Comparison of ENCODE assay signal across 8 cellular contexts in the genomic region with DNA sequence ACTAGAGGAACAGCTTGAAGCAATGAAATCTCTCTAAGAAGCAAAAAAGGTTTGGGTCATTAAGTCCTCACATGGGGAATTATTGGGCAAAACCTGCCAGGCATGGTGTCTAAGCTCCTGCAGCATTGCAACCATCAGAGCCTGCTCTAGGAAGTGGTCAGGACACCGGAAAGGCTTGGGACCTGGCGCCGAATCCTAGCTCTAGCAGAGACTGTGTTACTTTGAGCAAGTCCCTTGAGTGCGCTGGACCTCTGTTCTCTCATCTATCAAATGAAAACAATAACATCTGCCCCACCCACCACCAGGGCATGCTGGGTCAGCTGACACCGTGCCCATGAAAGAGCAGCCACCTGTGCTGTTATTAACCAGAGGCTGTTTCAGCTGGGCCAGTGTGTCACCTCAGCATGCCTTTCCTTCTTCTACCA. TPM values are rescaled to one million over a fixed set of nuclear protein-coding genes. Genes with fewer than 3 reads are reported as not detected.
A peak's percentile ranks its signal among the peaks of the same experiment; 100 is the strongest.
DNase-seq lines count a peak whose midpoint lies in the region; ATAC-seq, FAIRE-seq and TF ChIP-seq lines count a peak whose summit lies in the region.

No MANE protein-coding gene starts in this region.

- peak overlapping the region; percentile 98 for H3K4me2 ChIP-seq in HepG2 (ENCODE audit: low read depth, low read length)

- CTCF ChIA-PET in activated B cell treated with CpG ODN at 0.5 μM for 24 hours (lab: Charles Lee) (interaction anchor here (1.0 to 4.2 kb wide), 8 partner anchors 13 to 121 kb away, joined by 3 to 22 read pairs (median 4); a partner anchor contains a TSS), HepG2 (lab: Yijun Ruan, JAX; ENCODE audit: low intra/inter-chr PET ratio, low total read pairs) (interaction anchor here (1.0 kb wide), 1 partner anchor 51 kb away, joined by 3 read pairs; a partner anchor contains a TSS)

- TF ChIP-seq EP300 in HepG2 (IDR thresholded peaks at IDR 0.05; ENCODE audit: low read depth in 2 of 2, low read length in 2 of 2) (no peak), HepG2 (CRISPR knock-in tag; IDR thresholded peaks at IDR 0.05; ENCODE audit: borderline replicate concordance) (no peak)

- H3K27me3 ChIP-seq in HepG2 (ENCODE audit: control insufficient read depth in 1 of 2, insufficient read depth in 2 of 2, low read length in 2 of 2) (no peaks in the 10 kb centered on the region), subcutaneous abdominal adipose tissue (ENCODE audit: control insufficient read depth in 5 of 5, insufficient read depth in 4 of 5, low read length in 5 of 5) (no peaks in the 10 kb centered on the region)

- H3K36me3 ChIP-seq in HepG2 (replicated peaks in 1 of 2; ENCODE audit: control insufficient read depth in 1 of 2, insufficient read depth in 2 of 2, low read length in 2 of 2): peaks cover 18 to 42% of the 10 kb centered on the region in 2 experiments
- peaks cover 3 to 38% (median 20%) of the 10 kb centered on the region in 5 donors for H3K36me3 ChIP-seq in subcutaneous abdominal adipose tissue (ENCODE audit: control insufficient read depth in 5 of 5, insufficient read depth in 5 of 5, low read length in 5 of 5)

- TF ChIP-seq RAD21 in HepG2 (CRISPR knock-in tag; IDR thresholded peaks at IDR 0.05): no peak

- H3K4me3 ChIP-seq in HepG2 (replicated peaks in 1 of 3; ENCODE audit: insufficient read depth in 1 of 3, low read depth in 2 of 3, low read length in 3 of 3) (peak overlapping the region in 2 of 3 experiments; percentile 12 to 68; a peak in 3 of 6 replicates), subcutaneous abdominal adipose tissue (ENCODE audit: low read depth in 1 of 5, low read length in 5 of 5) (peak overlapping the region in 2 of 5 donors; percentile 4 to 18)

- peaks cover 68% of the 10 kb centered on the region for H3K36me3 Mint-ChIP-seq in activated B cell treated with CpG ODN at 0.5 μM for 24 hours (ENCODE audit: low read depth)
- H3K36me3 Mint-ChIP-seq in activated T-helper 1 cell treated with anti-CD3 and anti-CD28 coated beads, Interleukin-12 subunit alpha, Interleukin-12 subunit beta, Interleukin-2, Interleukin-4 antibody, amounts not matched to agents 30 ng/mL and 10 ng/mL and 1 ng/mL, durations not matched to agents 14 hours and 24 hours and 36 hours (ENCODE audit: low read depth): peaks cover 21% of the 10 kb centered on the region

- ATAC-seq in activated B cell treated with CpG ODN at 0.5 μM for 24 hours (ENCODE audit: low read depth) (no peak), HepG2 (peak; percentile 0; the same call in 1 of the 3 replicates), HG02642 (IDR thresholded peaks at IDR 0.05; ENCODE audit: poor library complexity, unreplicated experiment) (no peak), GM19452 (IDR thresholded peaks at IDR 0.05; ENCODE audit: unreplicated experiment) (no peak)

- H3K79me2 ChIP-seq in HepG2 (ENCODE audit: insufficient read depth, low read length): peaks cover 56% of the 10 kb centered on the region

- H3K27me3 Mint-ChIP-seq in activated B cell treated with CpG ODN at 0.5 μM for 24 hours: no peaks in the 10 kb centered on the region
- H3K27me3 Mint-ChIP-seq in activated T-helper 1 cell treated with anti-CD3 and anti-CD28 coated beads, Interleukin-12 subunit alpha, Interleukin-12 subunit beta, Interleukin-2, Interleukin-4 antibody, amounts not matched to agents 30 ng/mL and 10 ng/mL and 1 ng/mL, durations not matched to agents 14 hours and 24 hours and 36 hours (ENCODE audit: insufficient read depth): no peaks in the 10 kb centered on the region

- no peak for TF ChIP-seq CTCF in activated B cell treated with CpG ODN at 0.5 μM for 24 hours (IDR thresholded peaks at IDR 0.05)
- TF ChIP-seq CTCF in HepG2 (CRISPR knock-in tag; IDR thresholded peaks at IDR 0.05): no peak

- intact Hi-C loops in activated B cell treated with CpG ODN at 0.5 μM for 24 hours (cut with micrococcal nuclease) (no loop called here), HepG2 (cut with micrococcal nuclease; ENCODE audit: unreplicated experiment) (no loop called here)
- intact Hi-C loops in activated T-helper 1 cell treated with anti-CD3 and anti-CD28 coated beads, Interleukin-12 subunit alpha, Interleukin-12 subunit beta, Interleukin-2, Interleukin-4 antibody, amounts not matched to agents 30 ng/mL and 10 ng/mL and 1 ng/mL, durations not matched to agents 14 hours and 24 hours and 36 hours (cut with micrococcal nuclease): no loop called here

- no peak overlapping the region for H2AFZ ChIP-seq in HepG2 (ENCODE audit: low read length)

- peak overlapping the region; percentile 80 for H3K27ac Mint-ChIP-seq in activated B cell treated with CpG ODN at 0.5 μM for 24 hours
- H3K27ac Mint-ChIP-seq in activated T-helper 1 cell treated with anti-CD3 and anti-CD28 coated beads, Interleukin-12 subunit alpha, Interleukin-12 subunit beta, Interleukin-2, Interleukin-4 antibody, amounts not matched to agents 30 ng/mL and 10 ng/mL and 1 ng/mL, durations not matched to agents 14 hours and 24 hours and 36 hours: no peak overlapping the region

- H3K9me3 Mint-ChIP-seq in activated B cell treated with CpG ODN at 0.5 μM for 24 hours: no peaks in the 10 kb centered on the region
- H3K9me3 Mint-ChIP-seq in activated T-helper 1 cell treated with anti-CD3 and anti-CD28 coated beads, Interleukin-12 subunit alpha, Interleukin-12 subunit beta, Interleukin-2, Interleukin-4 antibody, amounts not matched to agents 30 ng/mL and 10 ng/mL and 1 ng/mL, durations not matched to agents 14 hours and 24 hours and 36 hours: no peaks in the 10 kb centered on the region

- BruUV-seq in HepG2 (replicated peaks; lab: Mats Ljungman, UMichigan): no TSS peak

- H4K20me1 ChIP-seq in HepG2 (ENCODE audit: insufficient read depth, low read length): no peaks in the 10 kb centered on the region

- H3K4me1 ChIP-seq in HepG2 (ENCODE audit: insufficient read depth, low read length): peaks cover 71% of the 10 kb centered on the region
- peaks cover 33 to 83% (median 69%) of the 10 kb centered on the region in 5 donors for H3K4me1 ChIP-seq in subcutaneous abdominal adipose tissue (ENCODE audit: control insufficient read depth in 5 of 5, insufficient read depth in 5 of 5, low read length in 5 of 5)

- H3K9ac ChIP-seq in HepG2 (ENCODE audit: insufficient read depth, low read depth, low read length) (peak overlapping the region; percentile 66), subcutaneous abdominal adipose tissue (ENCODE audit: low read length in 5 of 5) (peak overlapping the region in 4 of 5 donors; percentile 47 to 73 (median 60))

- DNase-seq in DMS153 (lab: John Stamatoyannopoulos, UW) (peak; percentile 41), DMS153 treated with DMSO at 0.1 percent for 48 hours (lab: John Stamatoyannopoulos, UW; ENCODE audit: unreplicated experiment) (no peak), activated B cell treated with CpG ODN at 0.5 μM for 24 hours (no peak), HepG2 (ENCODE audit: low spot score) (peak; percentile 21)
- no peak for DNase-seq in activated T-helper 1 cell treated with anti-CD3 and anti-CD28 coated beads, Interleukin-12 subunit alpha, Interleukin-12 subunit beta, Interleukin-2, Interleukin-4 antibody, amounts not matched to agents 30 ng/mL and 10 ng/mL and 1 ng/mL, durations not matched to agents 14 hours and 24 hours and 36 hours (ENCODE audit: low spot score)

- 81% methylated on average over 5 of the region's 5 CpGs for WGBS in HepG2 (ENCODE audit: low lambda C conversion rate)

- peak overlapping the region; percentile 48 for H3K4me3 Mint-ChIP-seq in activated B cell treated with CpG ODN at 0.5 μM for 24 hours
- H3K4me3 Mint-ChIP-seq in activated T-helper 1 cell treated with anti-CD3 and anti-CD28 coated beads, Interleukin-12 subunit alpha, Interleukin-12 subunit beta, Interleukin-2, Interleukin-4 antibody, amounts not matched to agents 30 ng/mL and 10 ng/mL and 1 ng/mL, durations not matched to agents 14 hours and 24 hours and 36 hours: no peak overlapping the region

- peak overlapping the region; percentile 92 for H3K27ac ChIP-seq in HepG2 (ENCODE audit: extremely low read length, insufficient read depth, low read length)
- H3K27ac ChIP-seq in subcutaneous abdominal adipose tissue (ENCODE audit: low read depth, low read length): peak overlapping the region; percentile 94

- FAIRE-seq in HepG2 (lab: Jason Lieb, UNC): no peak

- no peak for TF ChIP-seq POLR2A in HepG2 (IDR thresholded peaks at IDR 0.05; ENCODE audit: insufficient read depth in 1 of 2, low read depth in 2 of 2, low read length in 2 of 2)

- in situ Hi-C loops in HepG2 (cut with HindIII; ENCODE audit: extremely low pct_ligation_motif_present, low pct_unique_long_range_greater_than_20kb): no loop called here

- POLR2A ChIA-PET in activated B cell treated with CpG ODN at 0.5 μM for 24 hours (lab: Charles Lee): interaction anchor here (1.1 to 4.7 kb wide), 4 partner anchors 11 to 54 kb away, joined by 3 to 40 read pairs (median 6); a partner anchor contains a TSS
- POLR2A ChIA-PET in HepG2 (lab: Yijun Ruan, JAX): interaction anchor here (0.6 to 4.4 kb wide), 11 partner anchors 8 to 149 kb away, joined by 3 to 91 read pairs (median 9); a partner anchor contains a TSS

- H3K9me3 ChIP-seq in HepG2 (ENCODE audit: low read length): no peaks in the 10 kb centered on the region
- H3K9me3 ChIP-seq in subcutaneous abdominal adipose tissue (ENCODE audit: control insufficient read depth in 5 of 5, low read length in 5 of 5): no peaks in the 10 kb centered on the region

- H3K4me1 Mint-ChIP-seq in activated B cell treated with CpG ODN at 0.5 μM for 24 hours: peaks cover 94% of the 10 kb centered on the region
- peaks cover 45% of the 10 kb centered on the region for H3K4me1 Mint-ChIP-seq in activated T-helper 1 cell treated with anti-CD3 and anti-CD28 coated beads, Interleukin-12 subunit alpha, Interleukin-12 subunit beta, Interleukin-2, Interleukin-4 antibody, amounts not matched to agents 30 ng/mL and 10 ng/mL and 1 ng/mL, durations not matched to agents 14 hours and 24 hours and 36 hours (ENCODE audit: low read depth)

RNA-seq across cellular contexts. Expression of a gene that starts 6.3 kb away (rescaled TPM):
- 36.6 and 43.2 TPM in 2 replicates for total RNA-seq in activated B cell treated with CpG ODN at 0.5 μM for 24 hours
- 15.7 and 21.5 TPM in 2 replicates for total RNA-seq in HepG2 (2016; rRNA removed; fragmentation: Illumina TruSeq; extraction: Trizol)
- total RNA-seq in HepG2 (2016; cell fraction: cytosol; rRNA removed; fragmentation: Illumina TruSeq; extraction: Trizol; ENCODE audit: low read depth): 1.6 and 1.7 TPM in 2 replicates
- total RNA-seq in HepG2 (2016; cell fraction: insoluble cytoplasmic fraction; rRNA removed; fragmentation: Illumina TruSeq; extraction: Trizol): 13.2 and 21.0 TPM in 2 replicates
- total RNA-seq in HepG2 (2016; cell fraction: membrane; rRNA removed; fragmentation: Illumina TruSeq; extraction: Trizol): 7.2 and 9.0 TPM in 2 replicates
- 18.7 and 20.0 TPM in 2 replicates for total RNA-seq in HepG2 (2016; cell fraction: nucleus; rRNA removed; fragmentation: Illumina TruSeq; extraction: Trizol)
- polyA plus RNA-seq in HepG2 (2011; rRNA removed): 33.9 and 45.2 TPM in 2 replicates
- 24.6 and 25.3 TPM in 2 replicates for polyA plus RNA-seq in HepG2 (2011; cell fraction: cytosol; rRNA removed)
- 23.8 and 26.6 TPM in 2 replicates for polyA plus RNA-seq in HepG2 (2011; cell fraction: nucleus; rRNA removed)
- polyA plus RNA-seq in HepG2 (2012): 18.5 and 22.4 TPM in 2 replicates
- 1.5 and 1.9 TPM in 2 replicates for polyA plus RNA-seq in HepG2 (2016; cell fraction: cytosol; fragmentation: Illumina TruSeq; extraction: Trizol; ENCODE audit: low read depth)
- 13.9 and 16.7 TPM in 2 replicates for polyA plus RNA-seq in HepG2 (2016; cell fraction: insoluble cytoplasmic fraction; fragmentation: Illumina TruSeq; extraction: Trizol; ENCODE audit: low read depth)
- 5.0 and 5.8 TPM in 2 replicates for polyA plus RNA-seq in HepG2 (2016; cell fraction: membrane; fragmentation: Illumina TruSeq; extraction: Trizol; ENCODE audit: low read depth)
- 26.4 and 31.8 TPM in 2 replicates for polyA plus RNA-seq in HepG2 (2016; cell fraction: nucleus; fragmentation: Illumina TruSeq; extraction: Trizol; ENCODE audit: insufficient read depth, low read depth)
- 75.3 and 118 TPM in 2 replicates for polyA minus RNA-seq in HepG2 (2011; rRNA and poly(A)+ RNA removed; ENCODE audit: low replicate concordance)
- polyA minus RNA-seq in HepG2 (2011; cell fraction: cytosol; rRNA and poly(A)+ RNA removed): 16.4 and 21.8 TPM in 2 replicates
- polyA minus RNA-seq in HepG2 (2011; cell fraction: nucleus; rRNA and poly(A)+ RNA removed): 26.3 and 29.3 TPM in 2 replicates
- 29.7 and 30.1 TPM in 2 replicates for total RNA-seq in activated T-helper 1 cell treated with anti-CD3 and anti-CD28 coated beads, Interleukin-12 subunit alpha, Interleukin-12 subunit beta, Interleukin-2, Interleukin-4 antibody, amounts not matched to agents 30 ng/mL and 10 ng/mL and 1 ng/mL, durations not matched to agents 14 hours and 24 hours and 36 hours

RNA-seq across cellular contexts. Expression of a gene that starts 6.5 kb away (rescaled TPM):
- total RNA-seq in activated B cell treated with CpG ODN at 0.5 μM for 24 hours (65.6 and 71.6 TPM in 2 replicates), HepG2 (2016; rRNA removed; fragmentation: Illumina TruSeq; extraction: Trizol) (99.3 and 118 TPM in 2 replicates)
- 14.9 and 15.6 TPM in 2 replicates for total RNA-seq in HepG2 (2016; cell fraction: cytosol; rRNA removed; fragmentation: Illumina TruSeq; extraction: Trizol; ENCODE audit: low read depth)
- 102 and 121 TPM in 2 replicates for total RNA-seq in HepG2 (2016; cell fraction: insoluble cytoplasmic fraction; rRNA removed; fragmentation: Illumina TruSeq; extraction: Trizol)
- total RNA-seq in HepG2 (2016; cell fraction: membrane; rRNA removed; fragmentation: Illumina TruSeq; extraction: Trizol): 38.1 and 39.7 TPM in 2 replicates
- 61.9 and 65.1 TPM in 2 replicates for total RNA-seq in HepG2 (2016; cell fraction: nucleus; rRNA removed; fragmentation: Illumina TruSeq; extraction: Trizol)
- polyA plus RNA-seq in HepG2 (2011; rRNA removed): 109 and 120 TPM in 2 replicates
- polyA plus RNA-seq in HepG2 (2011; cell fraction: cytosol; rRNA removed): 120 and 159 TPM in 2 replicates
- 110 and 111 TPM in 2 replicates for polyA plus RNA-seq in HepG2 (2011; cell fraction: nucleus; rRNA removed)
- polyA plus RNA-seq in HepG2 (2012): 69.5 and 70.0 TPM in 2 replicates
- polyA plus RNA-seq in HepG2 (2016; cell fraction: cytosol; fragmentation: Illumina TruSeq; extraction: Trizol; ENCODE audit: low read depth): 16.2 and 16.4 TPM in 2 replicates
- 117 and 126 TPM in 2 replicates for polyA plus RNA-seq in HepG2 (2016; cell fraction: insoluble cytoplasmic fraction; fragmentation: Illumina TruSeq; extraction: Trizol; ENCODE audit: low read depth)
- polyA plus RNA-seq in HepG2 (2016; cell fraction: membrane; fragmentation: Illumina TruSeq; extraction: Trizol; ENCODE audit: low read depth): 29.3 and 29.6 TPM in 2 replicates
- 148 and 152 TPM in 2 replicates for polyA plus RNA-seq in HepG2 (2016; cell fraction: nucleus; fragmentation: Illumina TruSeq; extraction: Trizol; ENCODE audit: insufficient read depth, low read depth)
- polyA minus RNA-seq in HepG2 (2011; rRNA and poly(A)+ RNA removed; ENCODE audit: low replicate concordance): 225 and 243 TPM in 2 replicates
- 65.5 and 66.8 TPM in 2 replicates for polyA minus RNA-seq in HepG2 (2011; cell fraction: cytosol; rRNA and poly(A)+ RNA removed)
- 49.4 and 55.6 TPM in 2 replicates for polyA minus RNA-seq in HepG2 (2011; cell fraction: nucleus; rRNA and poly(A)+ RNA removed)
- total RNA-seq in activated T-helper 1 cell treated with anti-CD3 and anti-CD28 coated beads, Interleukin-12 subunit alpha, Interleukin-12 subunit beta, Interleukin-2, Interleukin-4 antibody, amounts not matched to agents 30 ng/mL and 10 ng/mL and 1 ng/mL, durations not matched to agents 14 hours and 24 hours and 36 hours: 111 and 115 TPM in 2 replicates

RNA-seq across cellular contexts. Expression of a gene that starts 45.8 kb away (rescaled TPM):
- total RNA-seq in activated B cell treated with CpG ODN at 0.5 μM for 24 hours (185 and 208 TPM in 2 replicates), HepG2 (2016; rRNA removed; fragmentation: Illumina TruSeq; extraction: Trizol) (99.0 and 163 TPM in 2 replicates)
- total RNA-seq in HepG2 (2016; cell fraction: cytosol; rRNA removed; fragmentation: Illumina TruSeq; extraction: Trizol; ENCODE audit: low read depth): 47.2 and 52.9 TPM in 2 replicates
- 96.1 and 157 TPM in 2 replicates for total RNA-seq in HepG2 (2016; cell fraction: insoluble cytoplasmic fraction; rRNA removed; fragmentation: Illumina TruSeq; extraction: Trizol)
- total RNA-seq in HepG2 (2016; cell fraction: membrane; rRNA removed; fragmentation: Illumina TruSeq; extraction: Trizol): 38.5 and 38.9 TPM in 2 replicates
- total RNA-seq in HepG2 (2016; cell fraction: nucleus; rRNA removed; fragmentation: Illumina TruSeq; extraction: Trizol): 100 and 111 TPM in 2 replicates
- 228 and 232 TPM in 2 replicates for polyA plus RNA-seq in HepG2 (2011; rRNA removed)
- polyA plus RNA-seq in HepG2 (2011; cell fraction: cytosol; rRNA removed): 208 and 241 TPM in 2 replicates
- polyA plus RNA-seq in HepG2 (2011; cell fraction: nucleus; rRNA removed): 356 and 374 TPM in 2 replicates
- 140 and 148 TPM in 2 replicates for polyA plus RNA-seq in HepG2 (2012)
- polyA plus RNA-seq in HepG2 (2016; cell fraction: cytosol; fragmentation: Illumina TruSeq; extraction: Trizol; ENCODE audit: low read depth): 7.3 and 8.8 TPM in 2 replicates
- 181 and 193 TPM in 2 replicates for polyA plus RNA-seq in HepG2 (2016; cell fraction: insoluble cytoplasmic fraction; fragmentation: Illumina TruSeq; extraction: Trizol; ENCODE audit: low read depth)
- 14.0 and 16.1 TPM in 2 replicates for polyA plus RNA-seq in HepG2 (2016; cell fraction: membrane; fragmentation: Illumina TruSeq; extraction: Trizol; ENCODE audit: low read depth)
- polyA plus RNA-seq in HepG2 (2016; cell fraction: nucleus; fragmentation: Illumina TruSeq; extraction: Trizol; ENCODE audit: insufficient read depth, low read depth): 219 and 234 TPM in 2 replicates
- 554 and 704 TPM in 2 replicates for polyA minus RNA-seq in HepG2 (2011; rRNA and poly(A)+ RNA removed; ENCODE audit: low replicate concordance)
- 179 and 186 TPM in 2 replicates for polyA minus RNA-seq in HepG2 (2011; cell fraction: cytosol; rRNA and poly(A)+ RNA removed)
- polyA minus RNA-seq in HepG2 (2011; cell fraction: nucleus; rRNA and poly(A)+ RNA removed): 151 and 182 TPM in 2 replicates
- 192 and 196 TPM in 2 replicates for total RNA-seq in activated T-helper 1 cell treated with anti-CD3 and anti-CD28 coated beads, Interleukin-12 subunit alpha, Interleukin-12 subunit beta, Interleukin-2, Interleukin-4 antibody, amounts not matched to agents 30 ng/mL and 10 ng/mL and 1 ng/mL, durations not matched to agents 14 hours and 24 hours and 36 hours

RNA-seq across cellular contexts. Expression of a gene that starts 50.9 kb away (rescaled TPM):
- 148 and 158 TPM in 2 replicates for total RNA-seq in activated B cell treated with CpG ODN at 0.5 μM for 24 hours
- total RNA-seq in HepG2 (2016; rRNA removed; fragmentation: Illumina TruSeq; extraction: Trizol): 300 and 332 TPM in 2 replicates
- 45.1 and 56.7 TPM in 2 replicates for total RNA-seq in HepG2 (2016; cell fraction: cytosol; rRNA removed; fragmentation: Illumina TruSeq; extraction: Trizol; ENCODE audit: low read depth)
- 302 and 329 TPM in 2 replicates for total RNA-seq in HepG2 (2016; cell fraction: insoluble cytoplasmic fraction; rRNA removed; fragmentation: Illumina TruSeq; extraction: Trizol)
- total RNA-seq in HepG2 (2016; cell fraction: membrane; rRNA removed; fragmentation: Illumina TruSeq; extraction: Trizol): 220 and 258 TPM in 2 replicates
- total RNA-seq in HepG2 (2016; cell fraction: nucleus; rRNA removed; fragmentation: Illumina TruSeq; extraction: Trizol): 168 and 191 TPM in 2 replicates
- polyA plus RNA-seq in HepG2 (2011; rRNA removed): 67.2 and 88.2 TPM in 2 replicates
- 44.2 and 66.6 TPM in 2 replicates for polyA plus RNA-seq in HepG2 (2011; cell fraction: cytosol; rRNA removed)
- 90.2 and 107 TPM in 2 replicates for polyA plus RNA-seq in HepG2 (2011; cell fraction: nucleus; rRNA removed)
- polyA plus RNA-seq in HepG2 (2012): 93.8 and 117 TPM in 2 replicates
- polyA plus RNA-seq in HepG2 (2016; cell fraction: cytosol; fragmentation: Illumina TruSeq; extraction: Trizol; ENCODE audit: low read depth): 26.0 and 34.9 TPM in 2 replicates
- polyA plus RNA-seq in HepG2 (2016; cell fraction: insoluble cytoplasmic fraction; fragmentation: Illumina TruSeq; extraction: Trizol; ENCODE audit: low read depth): 237 and 245 TPM in 2 replicates
- 111 and 128 TPM in 2 replicates for polyA plus RNA-seq in HepG2 (2016; cell fraction: membrane; fragmentation: Illumina TruSeq; extraction: Trizol; ENCODE audit: low read depth)
- polyA plus RNA-seq in HepG2 (2016; cell fraction: nucleus; fragmentation: Illumina TruSeq; extraction: Trizol; ENCODE audit: insufficient read depth, low read depth): 205 and 220 TPM in 2 replicates
- 78.3 and 92.3 TPM in 2 replicates for polyA minus RNA-seq in HepG2 (2011; rRNA and poly(A)+ RNA removed; ENCODE audit: low replicate concordance)
- polyA minus RNA-seq in HepG2 (2011; cell fraction: cytosol; rRNA and poly(A)+ RNA removed): 89.8 and 100 TPM in 2 replicates
- 137 and 187 TPM in 2 replicates for polyA minus RNA-seq in HepG2 (2011; cell fraction: nucleus; rRNA and poly(A)+ RNA removed)
- 216 and 229 TPM in 2 replicates for total RNA-seq in activated T-helper 1 cell treated with anti-CD3 and anti-CD28 coated beads, Interleukin-12 subunit alpha, Interleukin-12 subunit beta, Interleukin-2, Interleukin-4 antibody, amounts not matched to agents 30 ng/mL and 10 ng/mL and 1 ng/mL, durations not matched to agents 14 hours and 24 hours and 36 hours

Comparison
In these comparisons a context has a peak if more than half of its experiments do, and no peak if none do; other contexts are left out.
1. DNase-seq: peak in DMS153 (single experiment) and HepG2 (single experiment); none in DMS153 treated with DMSO at 0.1 percent for 48 hours (single experiment), activated B cell treated with CpG ODN at 0.5 μM for 24 hours (single experiment) and activated T-helper 1 cell treated with anti-CD3 and anti-CD28 coated beads, Interleukin-12 subunit alpha, Interleukin-12 subunit beta, Interleukin-2, Interleukin-4 antibody, amounts not matched to agents 30 ng/mL and 10 ng/mL and 1 ng/mL, durations not matched to agents 14 hours and 24 hours and 36 hours (single experiment).